Comparison of ENCODE assay signal across 1 cellular context in the genomic region with DNA sequence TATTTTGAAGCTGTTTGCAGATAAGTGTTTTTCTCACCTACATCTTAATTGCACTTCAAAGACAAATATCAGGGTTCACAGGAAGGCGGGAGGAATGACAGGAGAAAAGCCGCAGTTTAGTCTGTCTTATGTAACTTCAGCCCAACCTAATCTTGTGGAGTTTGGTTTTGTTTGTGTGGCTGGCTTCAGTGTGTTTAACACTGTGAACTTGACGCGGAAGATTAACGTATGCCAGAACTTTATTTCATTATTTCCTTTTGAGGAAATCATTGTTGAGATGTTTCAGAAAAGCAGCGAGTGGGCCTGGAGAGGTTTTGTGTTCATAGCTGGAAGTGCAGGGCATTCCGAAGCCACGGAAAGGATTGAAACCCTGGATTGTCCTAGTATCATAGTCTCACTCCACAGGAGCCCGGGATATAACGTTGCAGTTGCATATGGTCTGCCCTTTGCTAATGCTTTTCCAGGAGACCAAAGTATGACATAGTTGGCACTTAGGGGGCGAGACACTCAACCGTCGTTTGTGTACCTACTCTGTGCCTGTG.
TF ChIP-seq lines count a peak whose summit lies in the region.

No MANE protein-coding gene starts in this region.

TF ChIP-seq in SK-N-SH treated with all-trans-retinoic acid at 6 μM for 48 hours, 23 proteins besides CTCF, POLR2A, EP300 and RAD21 (continued from another document):
- TF ChIP-seq, protein P1, sequence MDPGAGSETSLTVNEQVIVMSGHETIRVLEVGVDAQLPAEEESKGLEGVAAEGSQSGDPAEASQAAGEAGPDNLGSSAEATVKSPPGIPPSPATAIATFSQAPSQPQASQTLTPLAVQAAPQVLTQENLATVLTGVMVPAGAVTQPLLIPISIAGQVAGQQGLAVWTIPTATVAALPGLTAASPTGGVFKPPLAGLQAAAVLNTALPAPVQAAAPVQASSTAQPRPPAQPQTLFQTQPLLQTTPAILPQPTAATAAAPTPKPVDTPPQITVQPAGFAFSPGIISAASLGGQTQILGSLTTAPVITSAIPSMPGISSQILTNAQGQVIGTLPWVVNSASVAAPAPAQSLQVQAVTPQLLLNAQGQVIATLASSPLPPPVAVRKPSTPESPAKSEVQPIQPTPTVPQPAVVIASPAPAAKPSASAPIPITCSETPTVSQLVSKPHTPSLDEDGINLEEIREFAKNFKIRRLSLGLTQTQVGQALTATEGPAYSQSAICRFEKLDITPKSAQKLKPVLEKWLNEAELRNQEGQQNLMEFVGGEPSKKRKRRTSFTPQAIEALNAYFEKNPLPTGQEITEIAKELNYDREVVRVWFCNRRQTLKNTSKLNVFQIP (CRISPR knock-in tag; IDR thresholded peaks at IDR 0.05; ENCODE audit: borderline replicate concordance, low read depth): no peak
- TF ChIP-seq, protein P2, sequence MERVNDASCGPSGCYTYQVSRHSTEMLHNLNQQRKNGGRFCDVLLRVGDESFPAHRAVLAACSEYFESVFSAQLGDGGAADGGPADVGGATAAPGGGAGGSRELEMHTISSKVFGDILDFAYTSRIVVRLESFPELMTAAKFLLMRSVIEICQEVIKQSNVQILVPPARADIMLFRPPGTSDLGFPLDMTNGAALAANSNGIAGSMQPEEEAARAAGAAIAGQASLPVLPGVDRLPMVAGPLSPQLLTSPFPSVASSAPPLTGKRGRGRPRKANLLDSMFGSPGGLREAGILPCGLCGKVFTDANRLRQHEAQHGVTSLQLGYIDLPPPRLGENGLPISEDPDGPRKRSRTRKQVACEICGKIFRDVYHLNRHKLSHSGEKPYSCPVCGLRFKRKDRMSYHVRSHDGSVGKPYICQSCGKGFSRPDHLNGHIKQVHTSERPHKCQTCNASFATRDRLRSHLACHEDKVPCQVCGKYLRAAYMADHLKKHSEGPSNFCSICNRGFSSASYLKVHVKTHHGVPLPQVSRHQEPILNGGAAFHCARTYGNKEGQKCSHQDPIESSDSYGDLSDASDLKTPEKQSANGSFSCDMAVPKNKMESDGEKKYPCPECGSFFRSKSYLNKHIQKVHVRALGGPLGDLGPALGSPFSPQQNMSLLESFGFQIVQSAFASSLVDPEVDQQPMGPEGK (CRISPR knock-in tag; IDR thresholded peaks at IDR 0.05; ENCODE audit: borderline replicate concordance): no peak
- no peak for TF ChIP-seq ZFP30 (CRISPR knock-in tag; IDR thresholded peaks at IDR 0.05)
- TF ChIP-seq RARB (CRISPR knock-in tag; IDR thresholded peaks at IDR 0.05): no peak
- no peak for TF ChIP-seq PPARA (CRISPR knock-in tag; IDR thresholded peaks at IDR 0.05; ENCODE audit: borderline replicate concordance)
